Comparison of ENCODE assay signal across 18 cellular contexts in the genomic region with DNA sequence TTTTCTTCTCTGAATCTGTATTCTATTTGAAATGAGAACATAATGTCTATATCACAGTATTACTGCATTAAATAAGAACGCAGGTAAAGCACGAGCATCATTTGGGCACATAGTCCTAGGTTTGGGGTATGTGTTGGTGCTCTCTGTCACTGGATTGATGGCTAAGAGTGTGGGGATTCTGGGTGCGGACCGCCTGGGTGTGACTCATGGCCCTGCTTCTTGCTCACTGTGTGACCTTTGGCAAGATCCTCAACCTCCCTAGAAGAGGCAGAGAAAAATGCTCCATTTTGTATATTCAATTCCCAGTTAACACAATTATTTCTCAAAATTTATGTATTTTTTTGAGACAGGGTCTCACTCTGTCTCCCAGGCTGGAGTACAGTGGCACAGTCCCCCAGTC.
"Had no signal": no experiment of that assay in that cellular context is flagged by ENCODE, and none has a peak within 500 bp of the region (broad histone marks: within the 10 kb centered on the region; RNA-seq: fewer than 3 reads in every experiment).

No MANE protein-coding gene starts in this region.

- H3K27me3 ChIP-seq: colonic mucosa, esophagus muscularis mucosa, gastroesophageal sphincter, neural progenitor cell, thyroid gland had no signal

- ATAC-seq: activated T-cell treated with anti-CD3 and anti-CD28 coated beads, Interleukin-2, amount 50 U/mL, for 72 hours; gastroesophageal sphincter; naive thymus-derived CD8-positive, alpha-beta T cell; stimulated activated naive CD8-positive, alpha-beta T cell treated with anti-CD3 and anti-CD28 coated beads, Interleukin-15, Interleukin-2, amounts not matched to agents 100 U/mL and 50 U/mL, for 24 hours had no signal

- H3K4me3 ChIP-seq: colonic mucosa, esophagus muscularis mucosa, gastroesophageal sphincter, neural progenitor cell, thyroid gland had no signal

- H3K27ac ChIP-seq: colonic mucosa, esophagus muscularis mucosa, neural progenitor cell, thyroid gland had no signal

- H3K4me1 ChIP-seq: colonic mucosa, neural progenitor cell had no signal

- H3K4me2 ChIP-seq: neural progenitor cell had no signal

- DNase-seq: activated CD4-positive, alpha-beta memory T cell treated with anti-CD3 and anti-CD28 coated beads for 36 hours; activated CD4-positive, alpha-beta T cell treated with anti-CD3 and anti-CD28 coated beads for 4 hours; activated CD4-positive, CD25-positive, alpha-beta regulatory T cell; activated effector memory CD4-positive, alpha-beta T cell treated with Interleukin-2 at 50 U/mL for 16 hours; activated naive CD4-positive, alpha-beta T cell treated with anti-CD3 and anti-CD28 coated beads for 36 hours; activated T-cell treated with anti-CD3 and anti-CD28 coated beads, Interleukin-2, amount 50 U/mL, for 72 hours; colonic mucosa; head of caudate nucleus; naive thymus-derived CD8-positive, alpha-beta T cell; retina; stimulated activated CD4-positive, alpha-beta T cell treated with anti-CD3 and anti-CD28 coated beads, Interleukin-12 subunit alpha, Interleukin-12 subunit beta, amount 100 ng/mL, for 4 hours; stimulated activated CD4-positive, alpha-beta T cell treated with anti-CD3 and anti-CD28 coated beads, Interleukin-4, amount 100 ng/mL, for 4 hours; stimulated activated naive CD8-positive, alpha-beta T cell treated with anti-CD3 and anti-CD28 coated beads, Interleukin-15, Interleukin-2, amounts not matched to agents 100 U/mL and 50 U/mL, for 24 hours; T1000; thyroid gland had no signal

- H3K9me3 ChIP-seq: colonic mucosa, esophagus muscularis mucosa, gastroesophageal sphincter, thyroid gland had no signal

- H2AFZ ChIP-seq: neural progenitor cell had no signal

- H3K36me3 ChIP-seq: colonic mucosa, esophagus muscularis mucosa, gastroesophageal sphincter, neural progenitor cell, thyroid gland had no signal

- H3K9ac ChIP-seq: neural progenitor cell had no signal
